ENCODE assay signal across 29 cellular contexts in the genomic region with DNA sequence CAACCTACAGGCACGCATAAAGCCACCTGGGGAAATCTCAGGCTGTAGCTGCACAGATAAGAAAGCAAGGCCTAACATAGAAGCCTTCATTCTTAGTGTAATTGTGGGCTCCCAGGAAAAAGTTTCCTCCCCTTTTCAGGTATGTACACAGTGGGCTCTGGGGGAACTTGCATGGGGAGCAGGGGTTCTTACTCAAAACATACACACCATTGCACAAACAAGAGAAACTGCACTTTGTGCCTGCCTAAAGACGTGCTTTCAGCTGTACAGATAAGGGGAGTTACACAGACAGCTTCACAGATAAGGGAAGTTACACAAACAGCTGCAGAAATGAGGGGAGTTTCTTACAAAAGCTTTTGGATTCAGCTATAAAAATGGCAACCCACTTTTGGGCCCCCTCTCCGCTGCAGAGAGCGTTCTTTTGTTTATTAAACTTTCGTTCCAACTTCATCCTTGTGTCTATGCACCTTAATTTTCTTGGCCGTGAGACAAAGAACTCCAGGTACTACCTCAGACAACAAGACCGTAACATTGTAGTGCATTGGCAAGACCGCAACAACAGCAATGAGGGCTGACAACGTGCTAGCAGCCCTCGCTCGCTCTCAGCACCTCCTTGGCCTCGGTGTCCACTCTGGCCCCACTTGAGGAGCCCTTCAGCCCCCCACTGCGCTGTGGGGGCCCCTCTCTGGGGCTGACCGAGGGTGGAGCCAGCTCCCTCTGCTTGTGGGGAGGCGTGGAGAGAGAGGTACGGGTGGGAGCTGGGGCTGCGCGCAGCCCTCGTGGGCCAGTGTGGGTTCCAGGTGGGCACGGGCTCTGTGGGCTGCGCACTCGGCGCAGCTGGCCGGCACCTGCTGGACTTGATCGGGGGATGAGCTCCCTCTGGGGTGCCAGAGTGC.
"Had no signal": no experiment of that assay in that cellular context is flagged by ENCODE, and none has a peak within 500 bp of the region (broad histone marks: within the 10 kb centered on the region; RNA-seq: fewer than 3 reads in every experiment).

No MANE protein-coding gene starts in this region.

- H3K9me3 Mint-ChIP-seq: activated T-cell treated with anti-CD3 and anti-CD28 coated beads, Interleukin-2, amount 50 U/mL, for 4 hours; activated T-helper 2 cell treated with anti-CD3 and anti-CD28 coated beads, Interferon-gamma antibody, Interleukin-2, Interleukin-4, amounts not matched to agents 10 μg/mL and 5 μg/mL and 100 μg/mL, durations not matched to agents 14 hours and 24 hours and 36 hours; effector memory CD8-positive, alpha-beta T cell; natural killer cell had no signal

- H3K27ac ChIP-seq: breast epithelium, left ventricle myocardium inferior, neutrophil, pancreas, psoas muscle, right atrium auricular region, stomach, suprapubic skin, vagina had no signal

- DNase-seq: activated B cell treated with CpG ODN at 0.5 μM for 24 hours; activated CD4-positive, alpha-beta T cell treated with anti-CD3 and anti-CD28 coated beads for 36 hours; activated CD4-positive, alpha-beta T cell treated with anti-CD3 and anti-CD28 coated beads, Interleukin-2, amount 50 U/mL, for 4 hours; activated CD8-positive, alpha-beta memory T cell treated with anti-CD3 and anti-CD28 coated beads for 24 hours; activated CD8-positive, alpha-beta memory T cell treated with anti-CD3 and anti-CD28 coated beads, Interleukin-2, amount 50 U/mL, for 48 hours; activated naive CD4-positive, alpha-beta T cell; activated naive CD8-positive, alpha-beta T cell treated with anti-CD3 and anti-CD28 coated beads for 36 hours; activated T-cell treated with anti-CD3 and anti-CD28 coated beads, Interleukin-2, amount 50 U/mL, for 4 hours; amniotic stem cell; effector memory CD8-positive, alpha-beta T cell; glutamatergic neuron; hippocampal formation; left ventricle myocardium inferior; mammary epithelial cell; midbrain; natural killer cell; pancreas; psoas muscle; stimulated activated CD4-positive, alpha-beta T cell treated with anti-CD3 and anti-CD28 coated beads, Interleukin-4, amount 100 ng/mL, for 4 hours; stomach; trophoblast cell had no signal

- H3K36me3 ChIP-seq: breast epithelium, neutrophil, pancreas, right atrium auricular region, stomach, suprapubic skin, vagina had no signal

- H3K4me1 ChIP-seq: breast epithelium, left ventricle myocardium inferior, pancreas, psoas muscle, right atrium auricular region, stomach, suprapubic skin, vagina had no signal

- H3K4me3 ChIP-seq: breast epithelium, left ventricle myocardium inferior, pancreas, psoas muscle, right atrium auricular region, stomach, suprapubic skin, vagina had no signal

- H3K27ac Mint-ChIP-seq: activated B cell treated with CpG ODN at 0.5 μM for 24 hours; activated CD4-positive, alpha-beta T cell treated with anti-CD3 and anti-CD28 coated beads for 36 hours; activated naive CD8-positive, alpha-beta T cell treated with anti-CD3 and anti-CD28 coated beads for 36 hours; activated T-helper 2 cell treated with anti-CD3 and anti-CD28 coated beads, Interferon-gamma antibody, Interleukin-2, Interleukin-4, amounts not matched to agents 10 μg/mL and 5 μg/mL and 100 μg/mL, durations not matched to agents 14 hours and 24 hours and 36 hours; effector memory CD8-positive, alpha-beta T cell; natural killer cell had no signal

- H3K27me3 ChIP-seq: breast epithelium, neutrophil, pancreas, right atrium auricular region, stomach, suprapubic skin, vagina had no signal

- H3K4me3 Mint-ChIP-seq: activated B cell treated with CpG ODN at 0.5 μM for 24 hours; activated CD4-positive, alpha-beta T cell treated with anti-CD3 and anti-CD28 coated beads for 36 hours; activated naive CD8-positive, alpha-beta T cell treated with anti-CD3 and anti-CD28 coated beads for 36 hours; activated T-cell treated with anti-CD3 and anti-CD28 coated beads, Interleukin-2, amount 50 U/mL, for 4 hours; central memory CD8-positive, alpha-beta T cell; effector memory CD8-positive, alpha-beta T cell; natural killer cell had no signal

- H3K4me1 Mint-ChIP-seq: activated B cell treated with CpG ODN at 0.5 μM for 24 hours; activated CD4-positive, alpha-beta T cell treated with anti-CD3 and anti-CD28 coated beads for 36 hours; activated naive CD8-positive, alpha-beta T cell treated with anti-CD3 and anti-CD28 coated beads for 36 hours; central memory CD8-positive, alpha-beta T cell; natural killer cell had no signal

- H3K9me3 ChIP-seq: neutrophil, pancreas, right atrium auricular region, suprapubic skin, vagina had no signal

- ATAC-seq: activated CD4-positive, alpha-beta T cell treated with anti-CD3 and anti-CD28 coated beads for 36 hours; activated T-cell treated with anti-CD3 and anti-CD28 coated beads, Interleukin-2, amount 50 U/mL, for 4 hours; effector memory CD8-positive, alpha-beta T cell; esophagus mucosa; natural killer cell; pancreas; psoas muscle had no signal
